ENCODE assay signal across 31 cellular contexts in genomic region chr2:208147759-208148158, GRCh38. TPM values are rescaled to one million over a fixed set of nuclear protein-coding genes. Genes with fewer than 3 reads are reported as not detected.
"Had no signal": no experiment of that assay in that cellular context is flagged by ENCODE, and none has a peak within 500 bp of the region (broad histone marks: within the 10 kb centered on the region; RNA-seq: fewer than 3 reads in every experiment).

No MANE protein-coding gene starts in this region.

- H3K36me3 Mint-ChIP-seq: activated CD4-positive, alpha-beta memory T cell treated with anti-CD3 and anti-CD28 coated beads for 36 hours; activated naive CD8-positive, alpha-beta T cell; brain had no signal

- H3K4me1 Mint-ChIP-seq: activated CD4-positive, alpha-beta T cell treated with anti-CD3 and anti-CD28 coated beads, Interleukin-2, amount 10 ng/mL, durations not matched to agents 7 days and 5 days; central memory CD8-positive, alpha-beta T cell had no signal

- H3K27ac ChIP-seq: VCaP had no signal

- ATAC-seq: activated T-cell treated with anti-CD3 and anti-CD28 coated beads, Interleukin-2, amount 50 U/mL, for 4 hours; Panc1; Right ventricle myocardium inferior; T-helper 17 cell had no signal

- H3K27ac Mint-ChIP-seq: activated CD4-positive, alpha-beta memory T cell treated with anti-CD3 and anti-CD28 coated beads for 36 hours; activated CD4-positive, alpha-beta T cell treated with anti-CD3 and anti-CD28 coated beads, Interleukin-2, amount 10 ng/mL, durations not matched to agents 7 days and 5 days; activated naive CD4-positive, alpha-beta T cell treated with anti-CD3 and anti-CD28 coated beads for 36 hours; activated naive CD8-positive, alpha-beta T cell; brain; T-helper 17 cell had no signal

- DNase-seq: activated CD4-positive, alpha-beta memory T cell treated with anti-CD3 and anti-CD28 coated beads for 36 hours; activated CD4-positive, alpha-beta T cell treated with anti-CD3 and anti-CD28 coated beads, Interleukin-2, amount 10 ng/mL, durations not matched to agents 7 days and 5 days; activated CD4-positive, CD25-positive, alpha-beta regulatory T cell; activated CD8-positive, alpha-beta memory T cell treated with anti-CD3 and anti-CD28 coated beads for 24 hours; activated gamma-delta T cell; activated naive CD4-positive, alpha-beta T cell treated with anti-CD3 and anti-CD28 coated beads for 36 hours; activated T-cell treated with anti-CD3 and anti-CD28 coated beads, Interleukin-2, amount 50 U/mL, for 4 hours; amygdala; Kasumi-1; KBM-7; NCI-H1048; NCI-H1417; NCI-H1930; NCI-H2171; NCI-H2227 treated with DMSO at 0.1 percent for 48 hours; NCI-H526; NCI-H82; NK-92 treated with Interleukin-12 subunit alpha and Interleukin-12 subunit beta, amount 100 ng/mL, for 24 hours; OCI-M1; RPMI8226; T-helper 17 cell; T1000 had no signal

- H3K4me3 Mint-ChIP-seq: activated CD4-positive, alpha-beta memory T cell treated with anti-CD3 and anti-CD28 coated beads for 36 hours; activated CD4-positive, alpha-beta T cell treated with anti-CD3 and anti-CD28 coated beads, Interleukin-2, amount 10 ng/mL, durations not matched to agents 7 days and 5 days; activated naive CD4-positive, alpha-beta T cell treated with anti-CD3 and anti-CD28 coated beads for 36 hours; activated naive CD8-positive, alpha-beta T cell; activated T-cell treated with anti-CD3 and anti-CD28 coated beads, Interleukin-2, amount 50 U/mL, for 4 hours; brain; central memory CD8-positive, alpha-beta T cell; T-helper 17 cell had no signal

- H3K9me3 Mint-ChIP-seq: activated CD4-positive, alpha-beta T cell treated with anti-CD3 and anti-CD28 coated beads, Interleukin-2, amount 10 ng/mL, durations not matched to agents 7 days and 5 days; central memory CD8-positive, alpha-beta T cell had no signal

RNA-seq across cellular contexts. Expression of gene CRYGB, which starts 1.8 kb away (rescaled TPM):
- total RNA-seq: activated CD4-positive, alpha-beta memory T cell treated with anti-CD3 and anti-CD28 coated beads for 36 hours; activated CD4-positive, alpha-beta T cell treated with anti-CD3 and anti-CD28 coated beads, Interleukin-2, amount 10 ng/mL, durations not matched to agents 7 days and 5 days; activated naive CD4-positive, alpha-beta T cell treated with anti-CD3 and anti-CD28 coated beads for 36 hours; activated T-cell treated with anti-CD3 and anti-CD28 coated beads, Interleukin-2, amount 50 U/mL, for 4 hours; astrocyte; M059J; NCI-H460; Right ventricle myocardium inferior; T-helper 17 cell had no signal

RNA-seq across cellular contexts. Expression of gene CRYGA, which starts 15.6 kb away (rescaled TPM):
- total RNA-seq: activated CD4-positive, alpha-beta memory T cell treated with anti-CD3 and anti-CD28 coated beads for 36 hours; activated CD4-positive, alpha-beta T cell treated with anti-CD3 and anti-CD28 coated beads, Interleukin-2, amount 10 ng/mL, durations not matched to agents 7 days and 5 days; activated naive CD4-positive, alpha-beta T cell treated with anti-CD3 and anti-CD28 coated beads for 36 hours; activated T-cell treated with anti-CD3 and anti-CD28 coated beads, Interleukin-2, amount 50 U/mL, for 4 hours; astrocyte; M059J; NCI-H460; Right ventricle myocardium inferior; T-helper 17 cell had no signal

RNA-seq across cellular contexts. Expression of gene CRYGC, which starts 18.1 kb away (rescaled TPM):
- total RNA-seq: activated CD4-positive, alpha-beta memory T cell treated with anti-CD3 and anti-CD28 coated beads for 36 hours; activated CD4-positive, alpha-beta T cell treated with anti-CD3 and anti-CD28 coated beads, Interleukin-2, amount 10 ng/mL, durations not matched to agents 7 days and 5 days; activated naive CD4-positive, alpha-beta T cell treated with anti-CD3 and anti-CD28 coated beads for 36 hours; activated T-cell treated with anti-CD3 and anti-CD28 coated beads, Interleukin-2, amount 50 U/mL, for 4 hours; astrocyte; M059J; NCI-H460; Right ventricle myocardium inferior; T-helper 17 cell had no signal

RNA-seq across cellular contexts. Expression of gene CRYGD, which starts 23.4 kb away (rescaled TPM):
- total RNA-seq: activated CD4-positive, alpha-beta memory T cell treated with anti-CD3 and anti-CD28 coated beads for 36 hours; activated CD4-positive, alpha-beta T cell treated with anti-CD3 and anti-CD28 coated beads, Interleukin-2, amount 10 ng/mL, durations not matched to agents 7 days and 5 days; activated naive CD4-positive, alpha-beta T cell treated with anti-CD3 and anti-CD28 coated beads for 36 hours; activated T-cell treated with anti-CD3 and anti-CD28 coated beads, Interleukin-2, amount 50 U/mL, for 4 hours; astrocyte; M059J; NCI-H460; Right ventricle myocardium inferior; T-helper 17 cell had no signal

RNA-seq across cellular contexts. Expression of gene C2orf80, which starts 42.1 kb away (rescaled TPM):
- total RNA-seq: activated CD4-positive, alpha-beta memory T cell treated with anti-CD3 and anti-CD28 coated beads for 36 hours; activated CD4-positive, alpha-beta T cell treated with anti-CD3 and anti-CD28 coated beads, Interleukin-2, amount 10 ng/mL, durations not matched to agents 7 days and 5 days; activated naive CD4-positive, alpha-beta T cell treated with anti-CD3 and anti-CD28 coated beads for 36 hours; activated T-cell treated with anti-CD3 and anti-CD28 coated beads, Interleukin-2, amount 50 U/mL, for 4 hours; astrocyte; M059J; NCI-H460; Right ventricle myocardium inferior; T-helper 17 cell had no signal
